In genomic region chr2:111433892-111434607, GRCh38 we compare ENCODE assay signal across 1 cellular context.
TF ChIP-seq lines count a peak whose summit lies in the region.
"Not testable (repeated sequence)": the region's sequence is repeated elsewhere in the genome, so short reads cannot be mapped to it uniquely, and the experiment has no call there.

No MANE protein-coding gene starts in this region.

TF ChIP-seq in K562, 482 proteins besides CTCF, POLR2A, EP300 and RAD21 (continued from another document and continues in another):
- TF ChIP-seq ATF4 (CRISPR knock-in tag; IDR thresholded peaks at IDR 0.05) (peak; percentile 73; the same call in 1 of the 2 replicates), NR4A1 (CRISPR knock-in tag; IDR thresholded peaks at IDR 0.05) (0 out of 2 replicates have a peak, but pooled peaks have one; percentile 47), NR4A1 (tag; IDR thresholded peaks at IDR 0.05) (peak; percentile 96), TCF3 (CRISPR knock-in tag; IDR thresholded peaks at IDR 0.05) (peak; percentile 91), CREB3 (tag; conservative IDR thresholded peaks at IDR 0.05; ENCODE audit: low read depth) (peak; percentile 95), ID3 (tag; IDR thresholded peaks at IDR 0.05) (peak; percentile 95), MTA2 (IDR thresholded peaks at IDR 0.05; ENCODE audit: low read depth) (peak; percentile 84), ZNF592 (IDR thresholded peaks at IDR 0.05) (peak; percentile 97), CBFA2T3 (IDR thresholded peaks at IDR 0.05) (peak; percentile 97), SOX6 (IDR thresholded peaks at IDR 0.05) (peak; percentile 66; the same call in 1 of the 2 replicates), PYGO2 (tag; IDR thresholded peaks at IDR 0.05) (peak; percentile 33; the same call in 1 of the 2 replicates), PTTG1 (tag; IDR thresholded peaks at IDR 0.05; ENCODE audit: low read depth) (0 out of 2 replicates have a peak, but pooled peaks have one; percentile 45), ZBTB9 (CRISPR knock-in tag; IDR thresholded peaks at IDR 0.05) (peak; percentile 72; the same call in 1 of the 2 replicates), MITF (IDR thresholded peaks at IDR 0.05) (0 out of 2 replicates have a peak, but pooled peaks have one; percentile 19), ZBTB17 (CRISPR knock-in tag; IDR thresholded peaks at IDR 0.05) (peak; percentile 71; the same call in 1 of the 2 replicates), CUX1 (CRISPR knock-in tag; IDR thresholded peaks at IDR 0.05) (peak; percentile 99), ZNF444 (CRISPR knock-in tag; IDR thresholded peaks at IDR 0.05) (0 out of 2 replicates have a peak, but pooled peaks have one; percentile 33), IRF9 (tag; IDR thresholded peaks at IDR 0.05) (0 out of 2 replicates have a peak, but pooled peaks have one; percentile 43), ZKSCAN8 (CRISPR knock-in tag; IDR thresholded peaks at IDR 0.05) (peak; percentile 96), ZNF639 (CRISPR knock-in tag; conservative IDR thresholded peaks at IDR 0.05 in 1 of 2, IDR thresholded peaks at IDR 0.05 in 1 of 2) (peak in 1 of 2 experiments; percentile 96; a peak in 2 of 4 replicates), DPF2 (IDR thresholded peaks at IDR 0.05) (peak; percentile 83), NCOR1 (IDR thresholded peaks at IDR 0.05) (peak; percentile 95), ARID1B (IDR thresholded peaks at IDR 0.05) (peak; percentile 92), ZNF324 (CRISPR knock-in tag; IDR thresholded peaks at IDR 0.05) (peak; percentile 30; the same call in 1 of the 2 replicates), ERF (CRISPR knock-in tag; IDR thresholded peaks at IDR 0.05) (peak; percentile 58; the same call in 1 of the 2 replicates), ZNF311 (CRISPR knock-in tag; IDR thresholded peaks at IDR 0.05) (peak; percentile 91), DDX20 (tag; IDR thresholded peaks at IDR 0.05; ENCODE audit: low read depth) (0 out of 2 replicates have a peak, but pooled peaks have one; percentile 52), PBX2 (tag; conservative IDR thresholded peaks at IDR 0.05; ENCODE audit: low read depth) (peak; percentile 38; the same call in 1 of the 2 replicates)
- not testable (repeated sequence) for TF ChIP-seq ID3 (CRISPR knock-in tag; IDR thresholded peaks at IDR 0.05); PBX2 (CRISPR knock-in tag; IDR thresholded peaks at IDR 0.05; ENCODE audit: low read depth)
